In genomic region chr4:105150511-105150910, GRCh38 we compare ENCODE assay signal across 24 cellular contexts. TPM values are rescaled to one million over a fixed set of nuclear protein-coding genes. Genes with fewer than 3 reads are reported as not detected.
DNase-seq lines count a peak whose midpoint lies in the region; ATAC-seq and TF ChIP-seq lines count a peak whose summit lies in the region.
"Had no signal": no experiment of that assay in that cellular context is flagged by ENCODE, and none has a peak within 500 bp of the region (broad histone marks: within the 10 kb centered on the region; RNA-seq: fewer than 3 reads in every experiment).

No MANE protein-coding gene starts in this region.

- H3K14ac ChIP-seq in mesenchymal stem cell (ENCODE audit: low read length in 2 of 2), result no peak overlapping the region

- no peak overlapping the region for H3K4ac ChIP-seq in mesenchymal stem cell (ENCODE audit: low read depth in 1 of 2, low read length in 2 of 2)

- no peak overlapping the region for H3K18ac ChIP-seq in mesenchymal stem cell (ENCODE audit: low read depth in 1 of 2, low read length in 2 of 2)

- peaks cover 0 to 7% (median 0%) of the 10 kb centered on the region in 7 donors for H3K9me3 Mint-ChIP-seq in CD14-positive monocyte
- peaks cover 0 to 4% (median 0%) of the 10 kb centered on the region in 7 donors for H3K9me3 Mint-ChIP-seq in CD4-positive, CD25-positive, alpha-beta regulatory T cell
- H3K9me3 Mint-ChIP-seq: nephron progenitor cell had no signal

- peak overlapping the region in 1 of 2 donors; percentile 1 for H3K4me3 Mint-ChIP-seq in CD14-positive monocyte
- H3K4me3 Mint-ChIP-seq in CD4-positive, CD25-positive, alpha-beta regulatory T cell, result no peak overlapping the region
- H3K4me3 Mint-ChIP-seq: nephron progenitor cell had no signal

- peak overlapping the region; percentile 34 for H3K4me3 ChIP-seq in CD4-positive, CD25-positive, alpha-beta regulatory T cell (ENCODE audit: low read depth, low read length)
- H3K4me3 ChIP-seq in astrocyte of the cerebellum (ENCODE audit: low read depth, low read length) (no peak overlapping the region), fibroblast of pulmonary artery (replicated peaks; ENCODE audit: low read depth, low read length) (no peak overlapping the region), vagina (no peak overlapping the region), mesenchymal stem cell (ENCODE audit: insufficient read depth in 1 of 2, low read depth in 1 of 2, low read length in 2 of 2) (no peak overlapping the region)
- H3K4me3 ChIP-seq: ovary, Peyer's patch had no signal

- intact Hi-C loops in CD14-positive monocyte (cut with micrococcal nuclease) (no loop called here), vagina (cut with DNase I) (no loop called here), left ventricle myocardium superior (cut with micrococcal nuclease) (no loop called here)

- no peak overlapping the region for H2BK5ac ChIP-seq in mesenchymal stem cell (ENCODE audit: low read depth, low read length, poor library complexity, severe bottlenecking)

- H2AFZ ChIP-seq in mesenchymal stem cell (ENCODE audit: low read depth, low read length), result no peak overlapping the region

- H3K79me1 ChIP-seq in mesenchymal stem cell (replicated peaks; ENCODE audit: low read length, poor library complexity, severe bottlenecking), result peaks cover 6% of the 10 kb centered on the region

- H2BK15ac ChIP-seq in mesenchymal stem cell (ENCODE audit: low read depth, poor library complexity, severe bottlenecking), result no peak overlapping the region

- no peak for TF ChIP-seq CTCF in CD14-positive monocyte (IDR thresholded peaks at IDR 0.05)
- TF ChIP-seq CTCF in astrocyte of the cerebellum (IDR thresholded peaks at IDR 0.05; ENCODE audit: low read depth, low read length, missing control alignments), result no peak
- no peak for TF ChIP-seq CTCF in fibroblast of pulmonary artery (IDR thresholded peaks at IDR 0.05; ENCODE audit: low read length, missing control alignments)
- TF ChIP-seq CTCF in vagina (IDR thresholded peaks at IDR 0.05), result no peak

- no peaks in the 10 kb centered on the region for H3K27me3 Mint-ChIP-seq in CD14-positive monocyte (ENCODE audit: low read depth in 3 of 3)
- peaks cover 9% of the 10 kb centered on the region for H3K27me3 Mint-ChIP-seq in CD4-positive, CD25-positive, alpha-beta regulatory T cell
- H3K27me3 Mint-ChIP-seq: activated CD4-positive, alpha-beta T cell treated with anti-CD3 and anti-CD28 coated beads for 36 hours had no signal

- no peaks in the 10 kb centered on the region for H3K27me3 ChIP-seq in CD4-positive, CD25-positive, alpha-beta regulatory T cell (ENCODE audit: control insufficient read depth, insufficient read depth, low read length)
- H3K27me3 ChIP-seq in vagina (no peaks in the 10 kb centered on the region), mesenchymal stem cell (ENCODE audit: control insufficient read depth in 1 of 2, insufficient read depth in 1 of 2, low read length in 2 of 2) (no peaks in the 10 kb centered on the region)
- H3K27me3 ChIP-seq: heart left ventricle, ovary, Peyer's patch had no signal

- H3K27ac Mint-ChIP-seq in CD14-positive monocyte, result peak overlapping the region in 6 of 7 donors; percentile 68 to 100 (median 79)
- H3K27ac Mint-ChIP-seq in CD4-positive, CD25-positive, alpha-beta regulatory T cell, result peak overlapping the region in 1 of 3 donors; percentile 5
- H3K27ac Mint-ChIP-seq: activated CD4-positive, alpha-beta T cell treated with anti-CD3 and anti-CD28 coated beads for 36 hours; nephron progenitor cell had no signal

- H3K9me3 ChIP-seq in CD4-positive, CD25-positive, alpha-beta regulatory T cell (ENCODE audit: control insufficient read depth in 2 of 2, low read length in 2 of 2), result no peaks in the 10 kb centered on the region
- no peaks in the 10 kb centered on the region for H3K9me3 ChIP-seq in vagina
- H3K9me3 ChIP-seq in mesenchymal stem cell (ENCODE audit: control insufficient read depth, low read length), result no peaks in the 10 kb centered on the region
- H3K9me3 ChIP-seq: heart left ventricle, ovary, Peyer's patch had no signal

- no peak for TF ChIP-seq POLR2A in vagina (IDR thresholded peaks at IDR 0.05)

- H3K36me3 ChIP-seq in CD4-positive, CD25-positive, alpha-beta regulatory T cell (ENCODE audit: control insufficient read depth, insufficient read depth, low read length), result no peaks in the 10 kb centered on the region
- H3K36me3 ChIP-seq in vagina (no peaks in the 10 kb centered on the region), mesenchymal stem cell (ENCODE audit: control insufficient read depth in 1 of 2, insufficient read depth in 2 of 2, low read depth in 1 of 2, low read length in 2 of 2) (no peaks in the 10 kb centered on the region)
- H3K36me3 ChIP-seq: heart left ventricle, ovary, Peyer's patch had no signal

- no peak overlapping the region for H3K4me2 ChIP-seq in mesenchymal stem cell (ENCODE audit: low read length, poor library complexity, severe bottlenecking)

- H2BK12ac ChIP-seq in mesenchymal stem cell (ENCODE audit: low read length in 2 of 2), result no peak overlapping the region

- H4K8ac ChIP-seq in mesenchymal stem cell (ENCODE audit: low read length), result no peak overlapping the region

- in situ Hi-C loops in astrocyte of the cerebellum (cut with HindIII; ENCODE audit: low sequenced_read_pairs), result no loop called here

- peaks cover 7 to 13% of the 10 kb centered on the region in 2 donors for H3K36me3 Mint-ChIP-seq in CD14-positive monocyte
- no peaks in the 10 kb centered on the region for H3K36me3 Mint-ChIP-seq in CD4-positive, CD25-positive, alpha-beta regulatory T cell

- H4K91ac ChIP-seq in mesenchymal stem cell (ENCODE audit: low read length), result no peak overlapping the region

- no peak for DNase-seq in CD14-positive monocyte (ENCODE audit: low spot score)
- DNase-seq in CD4-positive, CD25-positive, alpha-beta regulatory T cell, result no peak
- peak; percentile 85 for DNase-seq in astrocyte of the cerebellum (ENCODE audit: low read depth)
- DNase-seq in fibroblast of pulmonary artery (ENCODE audit: low read depth), result peak; percentile 30
- no peak for DNase-seq in vagina (ENCODE audit: extremely low spot score in 2 of 2)
- no peak for DNase-seq in mesenchymal stem cell
- DNase-seq in T-helper 1 cell, result no peak
- no peak for DNase-seq in left ventricle myocardium superior
- DNase-seq: activated CD4-positive, alpha-beta T cell treated with anti-CD3 and anti-CD28 coated beads for 36 hours; activated naive CD4-positive, alpha-beta T cell; COR-L47; foreskin fibroblast; heart left ventricle; Kasumi-1; kidney; NCI-H1436; NCI-H526 treated with DMSO at 0.1 percent for 48 hours; nephron progenitor cell; ovary; Peyer's patch; SHP77 treated with DMSO at 0.1 percent for 48 hours; stimulated activated naive CD4-positive, alpha-beta T cell; T1000 had no signal

- H3K4me1 Mint-ChIP-seq in CD14-positive monocyte, result peaks cover 52% of the 10 kb centered on the region
- H3K4me1 Mint-ChIP-seq in CD4-positive, CD25-positive, alpha-beta regulatory T cell, result peaks cover 42 to 67% (median 54%) of the 10 kb centered on the region in 4 donors

- H3K4me1 ChIP-seq in CD4-positive, CD25-positive, alpha-beta regulatory T cell (ENCODE audit: control insufficient read depth, insufficient read depth, low read length, poor library complexity, severe bottlenecking), result peaks cover 26% of the 10 kb centered on the region
- H3K4me1 ChIP-seq in vagina, result peaks cover 33% of the 10 kb centered on the region
- H3K4me1 ChIP-seq in mesenchymal stem cell (ENCODE audit: control insufficient read depth, insufficient read depth, low read depth, low read length), result peaks cover 7% of the 10 kb centered on the region

- no peak overlapping the region for H3K9ac ChIP-seq in mesenchymal stem cell (ENCODE audit: low read length)

- H2BK120ac ChIP-seq in mesenchymal stem cell (ENCODE audit: low read depth, low read length), result no peak overlapping the region

- no peak overlapping the region for H3K27ac ChIP-seq in CD4-positive, CD25-positive, alpha-beta regulatory T cell (ENCODE audit: insufficient read depth, low read length, poor library complexity, severe bottlenecking)
- H3K27ac ChIP-seq in vagina (no peak overlapping the region), mesenchymal stem cell (ENCODE audit: low read length, poor library complexity, severe bottlenecking) (no peak overlapping the region)
- H3K27ac ChIP-seq: ovary, VCaP had no signal

- no peak overlapping the region for H3K23ac ChIP-seq in mesenchymal stem cell (ENCODE audit: low read length in 2 of 2)

- no peak for ATAC-seq in CD4-positive, CD25-positive, alpha-beta regulatory T cell (ENCODE audit: low read depth in 2 of 2)
- no peak for ATAC-seq in left ventricle myocardium superior
- ATAC-seq: activated CD4-positive, alpha-beta T cell treated with anti-CD3 and anti-CD28 coated beads for 36 hours; heart left ventricle had no signal

- no peak overlapping the region for H2AK5ac ChIP-seq in mesenchymal stem cell (ENCODE audit: low read length, severe bottlenecking)

RNA-seq across cellular contexts. Expression of gene TET2, which starts 3.8 kb away (rescaled TPM):
- polyA plus RNA-seq in CD14-positive monocyte, result 10 to 100 TPM; 22.6 to 47.1 TPM
- 53.2 TPM for total RNA-seq in CD4-positive, CD25-positive, alpha-beta regulatory T cell
- polyA plus RNA-seq in CD4-positive, CD25-positive, alpha-beta regulatory T cell, result 10 to 100 TPM in 3 of 4 donors, 1 to 10 TPM in 1; 9.9 to 22.7 (median 18.9) TPM
- total RNA-seq in vagina, result 31.9 TPM
- 4.8 TPM for polyA plus RNA-seq in mesenchymal stem cell (2013, experiment 1 of 2)
- 4.6 TPM for polyA plus RNA-seq in mesenchymal stem cell (2013, experiment 2 of 2)
- 15.4 TPM for total RNA-seq in left ventricle myocardium superior

Comparison
In these comparisons a context has a peak if more than half of its experiments do, and no peak if none do; other contexts are left out.
1. DNase-seq: peak in astrocyte of the cerebellum (single experiment) and fibroblast of pulmonary artery (single experiment); none in CD14-positive monocyte (single experiment), CD4-positive, CD25-positive, alpha-beta regulatory T cell (0 of 3), vagina (0 of 2), mesenchymal stem cell (single experiment), T-helper 1 cell (0 of 5) and left ventricle myocardium superior (single experiment).